In the genomic region with DNA sequence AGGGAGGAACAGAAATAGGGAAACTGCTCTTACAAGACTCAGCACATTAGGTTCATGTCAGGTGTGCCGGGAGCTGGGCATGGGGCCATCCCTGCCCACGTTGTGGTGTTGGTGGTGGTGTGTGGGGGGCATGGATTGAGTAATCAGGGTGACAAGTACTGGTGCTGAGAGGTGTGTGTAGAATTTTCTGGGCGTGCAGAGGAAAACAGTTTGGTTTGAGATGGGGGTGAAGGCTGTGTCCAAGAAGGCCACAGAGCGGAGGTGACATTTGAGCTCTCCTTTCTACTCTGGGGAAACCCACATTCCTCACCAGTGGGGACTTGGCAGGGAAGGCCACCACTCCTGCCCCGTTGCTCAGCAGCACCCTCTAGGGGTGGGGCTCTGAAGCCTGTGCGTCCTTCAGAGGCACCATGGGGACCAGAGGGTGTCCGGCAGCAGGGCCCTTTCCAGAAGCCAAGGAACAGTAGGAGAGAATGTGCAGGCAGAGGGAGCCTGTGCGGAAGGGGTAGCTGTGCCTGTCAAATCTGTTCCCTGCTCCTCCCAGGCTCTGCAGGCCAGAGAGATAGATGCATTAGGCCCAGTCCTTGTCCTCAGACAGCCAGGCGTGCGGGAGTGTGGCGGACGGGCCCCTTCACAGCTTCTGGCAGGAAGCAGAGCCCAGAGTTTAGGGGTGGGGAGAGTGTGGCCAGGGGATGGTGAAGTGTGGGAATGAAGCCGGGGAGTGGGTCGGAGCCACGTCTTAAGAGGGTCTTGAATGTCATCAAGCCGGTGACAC, we compare ENCODE assay signal across 1 cellular context.
TF ChIP-seq lines count a peak whose summit lies in the region.

No MANE protein-coding gene starts in this region.

TF ChIP-seq in K562, 482 proteins besides CTCF, POLR2A, EP300 and RAD21 (continued from another document and continues in another):
- TF ChIP-seq CREB5 (CRISPR knock-in tag; IDR thresholded peaks at IDR 0.05) (no peak), ZFPM2 (CRISPR knock-in tag; IDR thresholded peaks at IDR 0.05) (no peak), SMARCE1 (IDR thresholded peaks at IDR 0.05) (0 out of 2 replicates have a peak, but pooled peaks have one; percentile 26), ERF (CRISPR knock-in tag; IDR thresholded peaks at IDR 0.05) (peak; percentile 29; the same call in 1 of the 2 replicates), BRD9 (IDR thresholded peaks at IDR 0.05; ENCODE audit: low read depth, partially characterized antibody) (no peak), BMI1 (IDR thresholded peaks at IDR 0.05; ENCODE audit: low read length) (no peak), GATAD2B (IDR thresholded peaks at IDR 0.05; ENCODE audit: borderline replicate concordance) (no peak), ETV1 (tag; conservative IDR thresholded peaks at IDR 0.05; ENCODE audit: low read depth) (peak; percentile 49; the same call in 1 of the 2 replicates), MECOM (CRISPR knock-in tag; IDR thresholded peaks at IDR 0.05) (no peak), ZNF316 (IDR thresholded peaks at IDR 0.05) (no peak), MXD1 (CRISPR knock-in tag; IDR thresholded peaks at IDR 0.05; ENCODE audit: borderline replicate concordance, poor library complexity, severe bottlenecking) (no peak), CREBBP (IDR thresholded peaks at IDR 0.05; ENCODE audit: low read depth, low read length) (no peak), POLR2B (IDR thresholded peaks at IDR 0.05; ENCODE audit: low read depth, partially characterized antibody) (no peak), ZNF586 (CRISPR knock-in tag; conservative IDR thresholded peaks at IDR 0.05) (no peak), MCM5 (IDR thresholded peaks at IDR 0.05; ENCODE audit: low read depth) (no peak), SIX5 (IDR thresholded peaks at IDR 0.05; ENCODE audit: borderline replicate concordance in 1 of 2, insufficient read depth in 1 of 2, low read depth in 1 of 2, low read length in 2 of 2) (no peak), NFE2L1 (tag; IDR thresholded peaks at IDR 0.05; ENCODE audit: borderline replicate concordance, low read depth) (no peak), ZHX1 (conservative IDR thresholded peaks at IDR 0.05; ENCODE audit: low read length) (no peak), THRB (CRISPR knock-in tag; conservative IDR thresholded peaks at IDR 0.05) (no peak), NR4A1 (CRISPR knock-in tag; IDR thresholded peaks at IDR 0.05) (no peak), NR4A1 (tag; IDR thresholded peaks at IDR 0.05) (no peak), TAF1 (IDR thresholded peaks at IDR 0.05; ENCODE audit: control insufficient read depth, extremely low read depth, insufficient read depth, low read length, severe bottlenecking) (no peak), PURB (CRISPR knock-in tag; IDR thresholded peaks at IDR 0.05; ENCODE audit: low read depth) (peak; percentile 86; the same call in 1 of the 2 replicates), MAX (CRISPR knock-in tag; IDR thresholded peaks at IDR 0.05) (no peak), C11orf30 (IDR thresholded peaks at IDR 0.05; ENCODE audit: low read depth) (no peak), ELF4 (CRISPR knock-in tag; IDR thresholded peaks at IDR 0.05) (no peak), ZNF76 (CRISPR knock-in tag; IDR thresholded peaks at IDR 0.05; ENCODE audit: borderline replicate concordance) (no peak), PHB2 (IDR thresholded peaks at IDR 0.05; ENCODE audit: low read depth) (peak; percentile 66), ZNF124 (CRISPR knock-in tag; IDR thresholded peaks at IDR 0.05) (no peak), IRF9 (tag; IDR thresholded peaks at IDR 0.05) (no peak), PHF20 (IDR thresholded peaks at IDR 0.05; ENCODE audit: partially characterized antibody) (no peak), TCF7L2 (IDR thresholded peaks at IDR 0.05; ENCODE audit: low read depth, low read length) (no peak), GATA2 (CRISPR knock-in tag; IDR thresholded peaks at IDR 0.05) (no peak), NR2C2 (CRISPR knock-in tag; IDR thresholded peaks at IDR 0.05) (no peak), NR2C2 (tag; IDR thresholded peaks at IDR 0.05) (no peak)
- TF ChIP-seq, protein P1, sequence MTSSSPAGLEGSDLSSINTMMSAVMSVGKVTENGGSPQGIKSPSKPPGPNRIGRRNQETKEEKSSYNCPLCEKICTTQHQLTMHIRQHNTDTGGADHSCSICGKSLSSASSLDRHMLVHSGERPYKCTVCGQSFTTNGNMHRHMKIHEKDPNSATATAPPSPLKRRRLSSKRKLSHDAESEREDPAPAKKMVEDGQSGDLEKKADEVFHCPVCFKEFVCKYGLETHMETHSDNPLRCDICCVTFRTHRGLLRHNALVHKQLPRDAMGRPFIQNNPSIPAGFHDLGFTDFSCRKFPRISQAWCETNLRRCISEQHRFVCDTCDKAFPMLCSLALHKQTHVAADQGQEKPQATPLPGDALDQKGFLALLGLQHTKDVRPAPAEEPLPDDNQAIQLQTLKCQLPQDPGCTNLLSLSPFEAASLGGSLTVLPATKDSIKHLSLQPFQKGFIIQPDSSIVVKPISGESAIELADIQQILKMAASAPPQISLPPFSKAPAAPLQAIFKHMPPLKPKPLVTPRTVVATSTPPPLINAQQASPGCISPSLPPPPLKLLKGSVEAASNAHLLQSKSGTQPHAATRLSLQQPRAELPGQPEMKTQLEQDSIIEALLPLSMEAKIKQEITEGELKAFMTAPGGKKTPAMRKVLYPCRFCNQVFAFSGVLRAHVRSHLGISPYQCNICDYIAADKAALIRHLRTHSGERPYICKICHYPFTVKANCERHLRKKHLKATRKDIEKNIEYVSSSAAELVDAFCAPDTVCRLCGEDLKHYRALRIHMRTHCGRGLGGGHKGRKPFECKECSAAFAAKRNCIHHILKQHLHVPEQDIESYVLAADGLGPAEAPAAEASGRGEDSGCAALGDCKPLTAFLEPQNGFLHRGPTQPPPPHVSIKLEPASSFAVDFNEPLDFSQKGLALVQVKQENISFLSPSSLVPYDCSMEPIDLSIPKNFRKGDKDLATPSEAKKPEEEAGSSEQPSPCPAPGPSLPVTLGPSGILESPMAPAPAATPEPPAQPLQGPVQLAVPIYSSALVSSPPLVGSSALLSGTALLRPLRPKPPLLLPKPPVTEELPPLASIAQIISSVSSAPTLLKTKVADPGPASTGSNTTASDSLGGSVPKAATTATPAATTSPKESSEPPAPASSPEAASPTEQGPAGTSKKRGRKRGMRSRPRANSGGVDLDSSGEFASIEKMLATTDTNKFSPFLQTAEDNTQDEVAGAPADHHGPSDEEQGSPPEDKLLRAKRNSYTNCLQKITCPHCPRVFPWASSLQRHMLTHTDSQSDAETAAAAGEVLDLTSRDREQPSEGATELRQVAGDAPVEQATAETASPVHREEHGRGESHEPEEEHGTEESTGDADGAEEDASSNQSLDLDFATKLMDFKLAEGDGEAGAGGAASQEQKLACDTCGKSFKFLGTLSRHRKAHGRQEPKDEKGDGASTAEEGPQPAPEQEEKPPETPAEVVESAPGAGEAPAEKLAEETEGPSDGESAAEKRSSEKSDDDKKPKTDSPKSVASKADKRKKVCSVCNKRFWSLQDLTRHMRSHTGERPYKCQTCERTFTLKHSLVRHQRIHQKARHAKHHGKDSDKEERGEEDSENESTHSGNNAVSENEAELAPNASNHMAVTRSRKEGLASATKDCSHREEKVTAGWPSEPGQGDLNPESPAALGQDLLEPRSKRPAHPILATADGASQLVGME (CRISPR knock-in tag; IDR thresholded peaks at IDR 0.05) = no peak; the same call in 1 of the 2 replicates
- TF ChIP-seq, protein P2, sequence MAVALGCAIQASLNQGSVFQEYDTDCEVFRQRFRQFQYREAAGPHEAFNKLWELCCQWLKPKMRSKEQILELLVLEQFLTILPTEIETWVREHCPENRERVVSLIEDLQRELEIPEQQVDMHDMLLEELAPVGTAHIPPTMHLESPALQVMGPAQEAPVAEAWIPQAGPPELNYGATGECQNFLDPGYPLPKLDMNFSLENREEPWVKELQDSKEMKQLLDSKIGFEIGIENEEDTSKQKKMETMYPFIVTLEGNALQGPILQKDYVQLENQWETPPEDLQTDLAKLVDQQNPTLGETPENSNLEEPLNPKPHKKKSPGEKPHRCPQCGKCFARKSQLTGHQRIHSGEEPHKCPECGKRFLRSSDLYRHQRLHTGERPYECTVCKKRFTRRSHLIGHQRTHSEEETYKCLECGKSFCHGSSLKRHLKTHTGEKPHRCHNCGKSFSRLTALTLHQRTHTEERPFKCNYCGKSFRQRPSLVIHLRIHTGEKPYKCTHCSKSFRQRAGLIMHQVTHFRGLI (CRISPR knock-in tag; IDR thresholded peaks at IDR 0.05) = no peak
- TF ChIP-seq, protein P3, sequence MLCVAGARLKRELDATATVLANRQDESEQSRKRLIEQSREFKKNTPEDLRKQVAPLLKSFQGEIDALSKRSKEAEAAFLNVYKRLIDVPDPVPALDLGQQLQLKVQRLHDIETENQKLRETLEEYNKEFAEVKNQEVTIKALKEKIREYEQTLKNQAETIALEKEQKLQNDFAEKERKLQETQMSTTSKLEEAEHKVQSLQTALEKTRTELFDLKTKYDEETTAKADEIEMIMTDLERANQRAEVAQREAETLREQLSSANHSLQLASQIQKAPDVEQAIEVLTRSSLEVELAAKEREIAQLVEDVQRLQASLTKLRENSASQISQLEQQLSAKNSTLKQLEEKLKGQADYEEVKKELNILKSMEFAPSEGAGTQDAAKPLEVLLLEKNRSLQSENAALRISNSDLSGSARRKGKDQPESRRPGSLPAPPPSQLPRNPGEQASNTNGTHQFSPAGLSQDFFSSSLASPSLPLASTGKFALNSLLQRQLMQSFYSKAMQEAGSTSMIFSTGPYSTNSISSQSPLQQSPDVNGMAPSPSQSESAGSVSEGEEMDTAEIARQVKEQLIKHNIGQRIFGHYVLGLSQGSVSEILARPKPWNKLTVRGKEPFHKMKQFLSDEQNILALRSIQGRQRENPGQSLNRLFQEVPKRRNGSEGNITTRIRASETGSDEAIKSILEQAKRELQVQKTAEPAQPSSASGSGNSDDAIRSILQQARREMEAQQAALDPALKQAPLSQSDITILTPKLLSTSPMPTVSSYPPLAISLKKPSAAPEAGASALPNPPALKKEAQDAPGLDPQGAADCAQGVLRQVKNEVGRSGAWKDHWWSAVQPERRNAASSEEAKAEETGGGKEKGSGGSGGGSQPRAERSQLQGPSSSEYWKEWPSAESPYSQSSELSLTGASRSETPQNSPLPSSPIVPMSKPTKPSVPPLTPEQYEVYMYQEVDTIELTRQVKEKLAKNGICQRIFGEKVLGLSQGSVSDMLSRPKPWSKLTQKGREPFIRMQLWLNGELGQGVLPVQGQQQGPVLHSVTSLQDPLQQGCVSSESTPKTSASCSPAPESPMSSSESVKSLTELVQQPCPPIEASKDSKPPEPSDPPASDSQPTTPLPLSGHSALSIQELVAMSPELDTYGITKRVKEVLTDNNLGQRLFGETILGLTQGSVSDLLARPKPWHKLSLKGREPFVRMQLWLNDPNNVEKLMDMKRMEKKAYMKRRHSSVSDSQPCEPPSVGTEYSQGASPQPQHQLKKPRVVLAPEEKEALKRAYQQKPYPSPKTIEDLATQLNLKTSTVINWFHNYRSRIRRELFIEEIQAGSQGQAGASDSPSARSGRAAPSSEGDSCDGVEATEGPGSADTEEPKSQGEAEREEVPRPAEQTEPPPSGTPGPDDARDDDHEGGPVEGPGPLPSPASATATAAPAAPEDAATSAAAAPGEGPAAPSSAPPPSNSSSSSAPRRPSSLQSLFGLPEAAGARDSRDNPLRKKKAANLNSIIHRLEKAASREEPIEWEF (CRISPR knock-in tag; IDR thresholded peaks at IDR 0.05) = no peak
